ENCODE assay signal across 8 cellular contexts in the genomic region with DNA sequence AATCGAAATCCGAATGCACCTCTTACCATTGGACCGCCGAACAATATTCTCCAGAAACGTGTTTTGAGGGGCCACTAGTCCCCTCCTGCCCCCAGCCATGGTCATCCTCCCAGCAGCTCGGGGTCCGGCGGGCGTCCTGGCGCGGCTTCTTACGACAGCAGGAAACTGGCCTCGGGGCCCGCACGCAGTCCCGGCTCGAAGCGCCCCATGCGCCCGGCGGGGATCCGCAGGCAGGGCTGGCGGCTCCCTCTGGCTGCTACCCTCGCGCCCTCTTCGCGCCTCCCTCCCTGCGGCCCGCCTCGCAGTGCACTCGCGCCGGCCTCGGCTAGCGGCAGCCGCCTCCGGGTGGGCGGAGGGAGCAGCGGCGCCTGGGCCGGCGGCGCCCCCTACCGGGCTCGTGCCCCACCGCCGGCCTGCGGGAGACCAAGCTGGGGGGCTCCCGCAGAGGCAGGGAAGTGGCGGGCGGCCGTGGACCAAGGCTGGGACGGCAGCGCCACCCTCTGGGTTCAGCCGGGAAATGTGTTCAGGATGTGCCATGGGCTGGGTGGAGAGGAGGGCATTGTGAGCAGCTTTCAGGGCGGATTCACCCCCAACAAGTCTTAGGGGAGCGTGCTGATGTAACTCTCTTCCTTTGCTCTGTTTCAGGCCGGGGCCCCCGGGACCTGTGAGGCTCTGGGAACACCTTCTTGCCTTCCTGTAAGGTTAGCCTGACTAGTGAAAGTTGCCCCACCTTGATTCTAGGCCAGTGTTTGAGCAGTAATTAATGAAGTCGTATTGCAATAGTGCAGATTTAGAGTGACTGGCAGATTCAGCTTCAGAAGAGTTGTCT. TPM values are rescaled to one million over a fixed set of nuclear protein-coding genes. Genes with fewer than 3 reads are reported as not detected.
DNase-seq lines count a peak whose midpoint lies in the region; ATAC-seq and TF ChIP-seq lines count a peak whose summit lies in the region.

TSS of gene KCNH1 (minus strand) at position 308 of the 829 bp plus-strand sequence. CDS start at position 105, 203 bp downstream.

- H3K4me1 ChIP-seq in adrenal gland (replicated peaks in 1 of 2) (peaks cover 9 to 15% of the 10 kb centered on the region in 2 donors), urinary bladder (ENCODE audit: insufficient read depth) (no peaks in the 10 kb centered on the region)

- H3K36me3 ChIP-seq in adrenal gland (replicated peaks in 1 of 2) = no peaks in the 10 kb centered on the region
- H3K36me3 ChIP-seq in urinary bladder (ENCODE audit: insufficient read depth) = no peaks in the 10 kb centered on the region

- TF ChIP-seq POLR2A in adrenal gland (IDR thresholded peaks at IDR 0.05) = no peak

- H3K9me3 ChIP-seq in adrenal gland (replicated peaks in 1 of 3) = no peaks in the 10 kb centered on the region

- peak; percentile 84 for ATAC-seq in HG02571 (IDR thresholded peaks at IDR 0.05; ENCODE audit: unreplicated experiment)
- ATAC-seq in left ventricle myocardium superior = peak; percentile 99

- WGBS in adrenal gland, 4 donors = 2 to 5% (median 3%) methylated on average over 16 to 60 of the region's 60 CpGs
- WGBS in urinary bladder = 2% methylated on average over 60 of the region's 60 CpGs

- intact Hi-C loops in adrenal gland (cut with DNase I) (loop anchor here (10.0 kb wide), 2 partner anchors 549 to 729 kb away; no protein-coding TSS in a partner anchor), left ventricle myocardium superior (cut with micrococcal nuclease) (loop anchor here (5.0 kb wide), 1 partner anchor 552 kb away; no protein-coding TSS in a partner anchor)

- TF ChIP-seq CTCF in GM12864 (IDR thresholded peaks at IDR 0.05; ENCODE audit: low read depth, low read length, missing control alignments) = peak; percentile 66
- peak; percentile 25 to 96 (median 80) for TF ChIP-seq CTCF in adrenal gland (IDR thresholded peaks at IDR 0.05)

- H3K27me3 ChIP-seq in adrenal gland = peaks cover 22% of the 10 kb centered on the region

- H3K27ac ChIP-seq in adrenal gland = no peak within 1 kb of the TSS
- no peak within 1 kb of the TSS for H3K27ac ChIP-seq in urinary bladder (ENCODE audit: low read depth)

- DNase-seq in GM12864 (ENCODE audit: low read depth) (no peak), NAMALWA (ENCODE audit: low spot score) (peak; percentile 76), SW 1271 (lab: John Stamatoyannopoulos, UW) (peak; percentile 52 to 75), adrenal gland (peak; percentile 45 to 91 (median 73)), left ventricle myocardium superior (peak; percentile 87), pulmonary artery endothelial cell (ENCODE audit: low read depth, low spot score) (peak; percentile 13)

- H3K4me3 ChIP-seq in GM12864 (ENCODE audit: low read depth, low read length) (no peak within 1 kb of the TSS), adrenal gland (peak within 1 kb of the TSS in 2 of 4 donors; percentile 30 to 52), urinary bladder (ENCODE audit: low read depth, low read length) (peak within 1 kb of the TSS; percentile 42)

RNA-seq across cellular contexts. Expression of gene KCNH1, which starts in this region (rescaled TPM):
- total RNA-seq in adrenal gland (1 to 10 TPM in 1 of 8 donors, under 1 TPM in 3, not detected in 4; 0.15 to 1.2 (median 0.70) TPM), left ventricle myocardium superior (not detected), pulmonary artery endothelial cell (not detected in 2 replicates), urinary bladder (2.0 TPM)
- polyA plus RNA-seq in adrenal gland (1 to 10 TPM in 1 of 3 donors, under 1 TPM in 2; 0.27 to 1.6 (median 0.64) TPM), urinary bladder (0.20 TPM)

Comparison
In these comparisons a context has a peak if more than half of its experiments do, and no peak if none do; other contexts are left out.
1. Peak in DNase-seq and ATAC-seq in left ventricle myocardium superior; RNA of the gene not detected or under 1 TPM.
2. Peak in DNase-seq in pulmonary artery endothelial cell; RNA of the gene not detected or under 1 TPM.